ENCODE assay signal across 2 cellular contexts in the genomic region with DNA sequence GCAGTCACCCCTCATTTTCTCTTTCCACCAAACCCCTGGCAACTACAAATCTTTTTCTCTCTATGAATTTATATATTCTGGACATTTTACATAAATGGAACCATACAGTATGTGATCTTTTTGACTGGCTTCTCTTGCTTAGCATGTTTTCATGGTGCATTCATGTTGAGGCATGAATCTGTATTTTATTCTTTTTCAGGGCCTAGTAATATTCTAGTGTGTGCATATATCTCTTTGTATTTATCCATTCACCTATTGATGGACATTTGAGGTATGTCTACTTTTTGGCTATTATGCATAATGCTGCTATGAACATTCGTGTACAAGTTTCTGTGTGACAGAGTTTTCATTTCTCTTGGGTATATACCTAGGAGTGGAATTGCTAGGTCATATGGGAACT.
TF ChIP-seq lines count a peak whose summit lies in the region.

No MANE protein-coding gene starts in this region.

TF ChIP-seq in WTC11, 78 proteins besides CTCF, POLR2A, EP300 and RAD21 (continued from another document):
- TF ChIP-seq, protein P1, sequence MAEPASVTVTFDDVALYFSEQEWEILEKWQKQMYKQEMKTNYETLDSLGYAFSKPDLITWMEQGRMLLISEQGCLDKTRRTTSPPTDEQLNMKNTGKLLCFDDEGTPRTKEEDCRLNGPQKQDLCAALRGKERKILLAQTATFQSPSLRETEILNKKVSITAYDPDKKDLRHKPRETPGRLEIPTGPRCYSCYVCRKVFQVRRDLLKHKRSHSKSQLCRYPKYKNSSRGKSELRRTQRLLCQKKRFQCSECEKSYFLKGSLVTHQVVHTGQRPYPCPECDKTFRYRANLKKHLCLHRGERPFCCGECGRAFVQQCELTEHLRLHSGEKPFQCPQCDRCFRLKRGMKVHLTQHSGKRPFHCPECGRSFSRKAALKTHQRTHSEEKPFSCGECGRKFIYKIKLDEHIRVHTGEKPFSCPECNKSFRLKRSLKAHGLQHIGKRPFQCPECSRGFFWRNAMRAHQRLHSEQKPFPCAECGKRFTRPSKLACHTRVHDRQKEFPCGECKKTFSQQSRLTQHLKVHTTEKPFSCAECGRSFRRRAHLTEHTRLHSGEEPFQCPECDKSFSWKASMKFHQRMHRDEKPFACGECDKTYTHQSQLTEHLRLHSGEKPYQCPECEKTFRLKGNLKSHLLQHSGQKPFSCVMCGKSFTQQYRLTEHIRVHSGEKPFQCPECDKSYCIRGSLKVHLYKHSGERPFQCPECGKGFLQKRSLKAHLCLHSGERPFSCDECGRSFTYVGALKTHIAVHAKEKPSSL (CRISPR knock-in tag; conservative IDR thresholded peaks at IDR 0.05) = no peak
- TF ChIP-seq CREB1 (CRISPR knock-in tag; IDR thresholded peaks at IDR 0.05) = no peak
- no peak for TF ChIP-seq GRHL2 (CRISPR knock-in tag; IDR thresholded peaks at IDR 0.05; ENCODE audit: insufficient replicate concordance, severe bottlenecking)
- TF ChIP-seq, protein P2, sequence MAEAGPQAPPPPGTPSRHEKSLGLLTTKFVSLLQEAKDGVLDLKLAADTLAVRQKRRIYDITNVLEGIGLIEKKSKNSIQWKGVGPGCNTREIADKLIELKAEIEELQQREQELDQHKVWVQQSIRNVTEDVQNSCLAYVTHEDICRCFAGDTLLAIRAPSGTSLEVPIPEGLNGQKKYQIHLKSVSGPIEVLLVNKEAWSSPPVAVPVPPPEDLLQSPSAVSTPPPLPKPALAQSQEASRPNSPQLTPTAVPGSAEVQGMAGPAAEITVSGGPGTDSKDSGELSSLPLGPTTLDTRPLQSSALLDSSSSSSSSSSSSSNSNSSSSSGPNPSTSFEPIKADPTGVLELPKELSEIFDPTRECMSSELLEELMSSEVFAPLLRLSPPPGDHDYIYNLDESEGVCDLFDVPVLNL (CRISPR knock-in tag; IDR thresholded peaks at IDR 0.05; ENCODE audit: borderline replicate concordance, low read depth) = no peak

TF ChIP-seq in GM23338, 12 proteins besides CTCF, POLR2A, EP300 and RAD21:
- TF ChIP-seq, protein P3, sequence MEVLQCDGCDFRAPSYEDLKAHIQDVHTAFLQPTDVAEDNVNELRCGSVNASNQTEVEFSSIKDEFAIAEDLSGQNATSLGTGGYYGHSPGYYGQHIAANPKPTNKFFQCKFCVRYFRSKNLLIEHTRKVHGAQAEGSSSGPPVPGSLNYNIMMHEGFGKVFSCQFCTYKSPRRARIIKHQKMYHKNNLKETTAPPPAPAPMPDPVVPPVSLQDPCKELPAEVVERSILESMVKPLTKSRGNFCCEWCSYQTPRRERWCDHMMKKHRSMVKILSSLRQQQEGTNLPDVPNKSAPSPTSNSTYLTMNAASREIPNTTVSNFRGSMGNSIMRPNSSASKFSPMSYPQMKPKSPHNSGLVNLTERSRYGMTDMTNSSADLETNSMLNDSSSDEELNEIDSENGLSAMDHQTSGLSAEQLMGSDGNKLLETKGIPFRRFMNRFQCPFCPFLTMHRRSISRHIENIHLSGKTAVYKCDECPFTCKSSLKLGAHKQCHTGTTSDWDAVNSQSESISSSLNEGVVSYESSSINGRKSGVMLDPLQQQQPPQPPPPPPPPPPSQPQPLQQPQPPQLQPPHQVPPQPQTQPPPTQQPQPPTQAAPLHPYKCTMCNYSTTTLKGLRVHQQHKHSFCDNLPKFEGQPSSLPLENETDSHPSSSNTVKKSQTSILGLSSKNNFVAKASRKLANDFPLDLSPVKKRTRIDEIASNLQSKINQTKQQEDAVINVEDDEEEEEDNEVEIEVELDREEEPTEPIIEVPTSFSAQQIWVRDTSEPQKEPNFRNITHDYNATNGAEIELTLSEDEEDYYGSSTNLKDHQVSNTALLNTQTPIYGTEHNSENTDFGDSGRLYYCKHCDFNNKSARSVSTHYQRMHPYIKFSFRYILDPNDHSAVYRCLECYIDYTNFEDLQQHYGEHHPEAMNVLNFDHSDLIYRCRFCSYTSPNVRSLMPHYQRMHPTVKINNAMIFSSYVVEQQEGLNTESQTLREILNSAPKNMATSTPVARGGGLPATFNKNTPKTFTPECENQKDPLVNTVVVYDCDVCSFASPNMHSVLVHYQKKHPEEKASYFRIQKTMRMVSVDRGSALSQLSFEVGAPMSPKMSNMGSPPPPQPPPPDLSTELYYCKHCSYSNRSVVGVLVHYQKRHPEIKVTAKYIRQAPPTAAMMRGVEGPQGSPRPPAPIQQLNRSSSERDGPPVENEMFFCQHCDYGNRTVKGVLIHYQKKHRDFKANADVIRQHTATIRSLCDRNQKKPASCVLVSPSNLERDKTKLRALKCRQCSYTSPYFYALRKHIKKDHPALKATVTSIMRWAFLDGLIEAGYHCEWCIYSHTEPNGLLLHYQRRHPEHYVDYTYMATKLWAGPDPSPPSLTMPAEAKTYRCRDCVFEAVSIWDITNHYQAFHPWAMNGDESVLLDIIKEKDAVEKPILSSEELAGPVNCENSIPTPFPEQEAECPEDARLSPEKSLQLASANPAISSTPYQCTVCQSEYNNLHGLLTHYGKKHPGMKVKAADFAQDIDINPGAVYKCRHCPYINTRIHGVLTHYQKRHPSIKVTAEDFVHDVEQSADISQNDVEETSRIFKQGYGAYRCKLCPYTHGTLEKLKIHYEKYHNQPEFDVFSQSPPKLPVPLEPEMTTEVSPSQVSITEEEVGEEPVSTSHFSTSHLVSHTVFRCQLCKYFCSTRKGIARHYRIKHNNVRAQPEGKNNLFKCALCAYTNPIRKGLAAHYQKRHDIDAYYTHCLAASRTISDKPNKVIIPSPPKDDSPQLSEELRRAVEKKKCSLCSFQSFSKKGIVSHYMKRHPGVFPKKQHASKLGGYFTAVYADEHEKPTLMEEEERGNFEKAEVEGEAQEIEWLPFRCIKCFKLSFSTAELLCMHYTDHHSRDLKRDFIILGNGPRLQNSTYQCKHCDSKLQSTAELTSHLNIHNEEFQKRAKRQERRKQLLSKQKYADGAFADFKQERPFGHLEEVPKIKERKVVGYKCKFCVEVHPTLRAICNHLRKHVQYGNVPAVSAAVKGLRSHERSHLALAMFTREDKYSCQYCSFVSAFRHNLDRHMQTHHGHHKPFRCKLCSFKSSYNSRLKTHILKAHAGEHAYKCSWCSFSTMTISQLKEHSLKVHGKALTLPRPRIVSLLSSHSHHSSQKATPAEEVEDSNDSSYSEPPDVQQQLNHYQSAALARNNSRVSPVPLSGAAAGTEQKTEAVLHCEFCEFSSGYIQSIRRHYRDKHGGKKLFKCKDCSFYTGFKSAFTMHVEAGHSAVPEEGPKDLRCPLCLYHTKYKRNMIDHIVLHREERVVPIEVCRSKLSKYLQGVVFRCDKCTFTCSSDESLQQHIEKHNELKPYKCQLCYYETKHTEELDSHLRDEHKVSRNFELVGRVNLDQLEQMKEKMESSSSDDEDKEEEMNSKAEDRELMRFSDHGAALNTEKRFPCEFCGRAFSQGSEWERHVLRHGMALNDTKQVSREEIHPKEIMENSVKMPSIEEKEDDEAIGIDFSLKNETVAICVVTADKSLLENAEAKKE (CRISPR knock-in tag; IDR thresholded peaks at IDR 0.05) = no peak
- TF ChIP-seq NANOG (IDR thresholded peaks at IDR 0.05; ENCODE audit: borderline replicate concordance) (no peak), ZNF114 (CRISPR knock-in tag; IDR thresholded peaks at IDR 0.05) (no peak), POLR2AphosphoS5 (IDR thresholded peaks at IDR 0.05; ENCODE audit: low read depth) (no peak), ZNF331 (CRISPR knock-in tag; IDR thresholded peaks at IDR 0.05; ENCODE audit: low read depth) (no peak)
- TF ChIP-seq, protein P4, sequence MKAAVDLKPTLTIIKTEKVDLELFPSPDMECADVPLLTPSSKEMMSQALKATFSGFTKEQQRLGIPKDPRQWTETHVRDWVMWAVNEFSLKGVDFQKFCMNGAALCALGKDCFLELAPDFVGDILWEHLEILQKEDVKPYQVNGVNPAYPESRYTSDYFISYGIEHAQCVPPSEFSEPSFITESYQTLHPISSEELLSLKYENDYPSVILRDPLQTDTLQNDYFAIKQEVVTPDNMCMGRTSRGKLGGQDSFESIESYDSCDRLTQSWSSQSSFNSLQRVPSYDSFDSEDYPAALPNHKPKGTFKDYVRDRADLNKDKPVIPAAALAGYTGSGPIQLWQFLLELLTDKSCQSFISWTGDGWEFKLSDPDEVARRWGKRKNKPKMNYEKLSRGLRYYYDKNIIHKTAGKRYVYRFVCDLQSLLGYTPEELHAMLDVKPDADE (IDR thresholded peaks at IDR 0.05) = no peak
- TF ChIP-seq, protein P5, sequence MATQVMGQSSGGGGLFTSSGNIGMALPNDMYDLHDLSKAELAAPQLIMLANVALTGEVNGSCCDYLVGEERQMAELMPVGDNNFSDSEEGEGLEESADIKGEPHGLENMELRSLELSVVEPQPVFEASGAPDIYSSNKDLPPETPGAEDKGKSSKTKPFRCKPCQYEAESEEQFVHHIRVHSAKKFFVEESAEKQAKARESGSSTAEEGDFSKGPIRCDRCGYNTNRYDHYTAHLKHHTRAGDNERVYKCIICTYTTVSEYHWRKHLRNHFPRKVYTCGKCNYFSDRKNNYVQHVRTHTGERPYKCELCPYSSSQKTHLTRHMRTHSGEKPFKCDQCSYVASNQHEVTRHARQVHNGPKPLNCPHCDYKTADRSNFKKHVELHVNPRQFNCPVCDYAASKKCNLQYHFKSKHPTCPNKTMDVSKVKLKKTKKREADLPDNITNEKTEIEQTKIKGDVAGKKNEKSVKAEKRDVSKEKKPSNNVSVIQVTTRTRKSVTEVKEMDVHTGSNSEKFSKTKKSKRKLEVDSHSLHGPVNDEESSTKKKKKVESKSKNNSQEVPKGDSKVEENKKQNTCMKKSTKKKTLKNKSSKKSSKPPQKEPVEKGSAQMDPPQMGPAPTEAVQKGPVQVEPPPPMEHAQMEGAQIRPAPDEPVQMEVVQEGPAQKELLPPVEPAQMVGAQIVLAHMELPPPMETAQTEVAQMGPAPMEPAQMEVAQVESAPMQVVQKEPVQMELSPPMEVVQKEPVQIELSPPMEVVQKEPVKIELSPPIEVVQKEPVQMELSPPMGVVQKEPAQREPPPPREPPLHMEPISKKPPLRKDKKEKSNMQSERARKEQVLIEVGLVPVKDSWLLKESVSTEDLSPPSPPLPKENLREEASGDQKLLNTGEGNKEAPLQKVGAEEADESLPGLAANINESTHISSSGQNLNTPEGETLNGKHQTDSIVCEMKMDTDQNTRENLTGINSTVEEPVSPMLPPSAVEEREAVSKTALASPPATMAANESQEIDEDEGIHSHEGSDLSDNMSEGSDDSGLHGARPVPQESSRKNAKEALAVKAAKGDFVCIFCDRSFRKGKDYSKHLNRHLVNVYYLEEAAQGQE (IDR thresholded peaks at IDR 0.05; ENCODE audit: unreplicated experiment) = no peak
TF ChIP-seq in GM23338: peak in this region for 0.
